23 cellular contexts compared by ENCODE assay signal in genomic region chr2:69621440-69621839, GRCh38. TPM values are rescaled to one million over a fixed set of nuclear protein-coding genes. Genes with fewer than 3 reads are reported as not detected.
DNase-seq lines count a peak whose midpoint lies in the region; ATAC-seq and TF ChIP-seq lines count a peak whose summit lies in the region.
"Had no signal": no experiment of that assay in that cellular context is flagged by ENCODE, and none has a peak within 500 bp of the region (broad histone marks: within the 10 kb centered on the region; RNA-seq: fewer than 3 reads in every experiment).

No MANE protein-coding gene starts in this region.

- peaks cover 88% of the 10 kb centered on the region for H3K4me1 ChIP-seq in CD8-positive, alpha-beta T cell (ENCODE audit: insufficient read depth, low read length)

- H3K9me3 ChIP-seq in CD8-positive, alpha-beta T cell (ENCODE audit: low read length): no peaks in the 10 kb centered on the region
- H3K9me3 ChIP-seq: right atrium auricular region, tibial nerve had no signal

- no peaks in the 10 kb centered on the region for H3K27me3 ChIP-seq in CD8-positive, alpha-beta T cell (ENCODE audit: insufficient read depth, low read length)
- H3K27me3 ChIP-seq: right atrium auricular region, tibial nerve had no signal

- peak overlapping the region; percentile 27 for H3K27ac Mint-ChIP-seq in activated T-cell treated with anti-CD3 and anti-CD28 coated beads, Interleukin-2, amount 50 U/mL, for 24 hours
- peak overlapping the region; percentile 72 for H3K27ac Mint-ChIP-seq in CD8-positive, alpha-beta T cell
- peak overlapping the region; percentile 47 for H3K27ac Mint-ChIP-seq in activated T-helper 1 cell treated with anti-CD3 and anti-CD28 coated beads, Interleukin-12 subunit alpha, Interleukin-12 subunit beta, Interleukin-2, Interleukin-4 antibody, amounts not matched to agents 30 ng/mL and 10 ng/mL and 1 ng/mL, durations not matched to agents 14 hours and 24 hours and 36 hours
- peak overlapping the region; percentile 40 for H3K27ac Mint-ChIP-seq in neural crest cell (ENCODE audit: unreplicated experiment)
- no peak overlapping the region for H3K27ac Mint-ChIP-seq in progenitor cell of endocrine pancreas
- H3K27ac Mint-ChIP-seq: endodermal cell, WTC11 had no signal

- H3K4me1 Mint-ChIP-seq in activated T-cell treated with anti-CD3 and anti-CD28 coated beads, Interleukin-2, amount 50 U/mL, for 24 hours (ENCODE audit: low read depth): peaks cover 17% of the 10 kb centered on the region
- H3K4me1 Mint-ChIP-seq in CD8-positive, alpha-beta T cell (ENCODE audit: low read depth): peaks cover 16% of the 10 kb centered on the region
- peaks cover 20% of the 10 kb centered on the region for H3K4me1 Mint-ChIP-seq in activated T-helper 1 cell treated with anti-CD3 and anti-CD28 coated beads, Interleukin-12 subunit alpha, Interleukin-12 subunit beta, Interleukin-2, Interleukin-4 antibody, amounts not matched to agents 30 ng/mL and 10 ng/mL and 1 ng/mL, durations not matched to agents 14 hours and 24 hours and 36 hours (ENCODE audit: low read depth)
- H3K4me1 Mint-ChIP-seq in neural crest cell (no peaks in the 10 kb centered on the region), progenitor cell of endocrine pancreas (ENCODE audit: low read depth) (peaks cover 6% of the 10 kb centered on the region)
- H3K4me1 Mint-ChIP-seq: endodermal cell, WTC11 had no signal

- POLR2A ChIA-PET in CD8-positive, alpha-beta T cell (lab: Charles Lee): no interaction called here

- H3K4me3 Mint-ChIP-seq in activated T-cell treated with anti-CD3 and anti-CD28 coated beads, Interleukin-2, amount 50 U/mL, for 24 hours: no peak overlapping the region
- peak overlapping the region; percentile 26 for H3K4me3 Mint-ChIP-seq in CD8-positive, alpha-beta T cell
- H3K4me3 Mint-ChIP-seq in activated T-helper 1 cell treated with anti-CD3 and anti-CD28 coated beads, Interleukin-12 subunit alpha, Interleukin-12 subunit beta, Interleukin-2, Interleukin-4 antibody, amounts not matched to agents 30 ng/mL and 10 ng/mL and 1 ng/mL, durations not matched to agents 14 hours and 24 hours and 36 hours: no peak overlapping the region
- no peak overlapping the region for H3K4me3 Mint-ChIP-seq in neural crest cell
- H3K4me3 Mint-ChIP-seq in progenitor cell of endocrine pancreas (ENCODE audit: low read depth): no peak overlapping the region
- H3K4me3 Mint-ChIP-seq: endodermal cell, WTC11 had no signal

- no peak for ATAC-seq in CD8-positive, alpha-beta T cell
- no peak for ATAC-seq in GM19324 (IDR thresholded peaks at IDR 0.05; ENCODE audit: low FRiP score, unreplicated experiment)
- ATAC-seq: esophagus mucosa, K562, WTC11 had no signal

- no peak overlapping the region for H3K27ac ChIP-seq in CD8-positive, alpha-beta T cell (ENCODE audit: low read depth, low read length)
- H3K27ac ChIP-seq: right atrium auricular region, tibial nerve had no signal

- H3K9me3 Mint-ChIP-seq in activated T-cell treated with anti-CD3 and anti-CD28 coated beads, Interleukin-2, amount 50 U/mL, for 24 hours: no peaks in the 10 kb centered on the region
- H3K9me3 Mint-ChIP-seq in CD8-positive, alpha-beta T cell: no peaks in the 10 kb centered on the region
- no peaks in the 10 kb centered on the region for H3K9me3 Mint-ChIP-seq in activated T-helper 1 cell treated with anti-CD3 and anti-CD28 coated beads, Interleukin-12 subunit alpha, Interleukin-12 subunit beta, Interleukin-2, Interleukin-4 antibody, amounts not matched to agents 30 ng/mL and 10 ng/mL and 1 ng/mL, durations not matched to agents 14 hours and 24 hours and 36 hours
- H3K9me3 Mint-ChIP-seq in neural crest cell (no peaks in the 10 kb centered on the region), progenitor cell of endocrine pancreas (ENCODE audit: low read depth) (no peaks in the 10 kb centered on the region)

- no peak for DNase-seq in activated T-cell treated with anti-CD3 and anti-CD28 coated beads, Interleukin-2, amount 50 U/mL, for 24 hours
- no peak for DNase-seq in activated T-cell treated with anti-CD3 and anti-CD28 coated beads, Interleukin-2, amount 50 U/mL, for 48 hours
- no peak for DNase-seq in CD8-positive, alpha-beta T cell
- no peak for DNase-seq in activated T-helper 1 cell treated with anti-CD3 and anti-CD28 coated beads, Interleukin-12 subunit alpha, Interleukin-12 subunit beta, Interleukin-2, Interleukin-4 antibody, amounts not matched to agents 30 ng/mL and 10 ng/mL and 1 ng/mL, durations not matched to agents 14 hours and 24 hours and 36 hours (ENCODE audit: low spot score)
- no peak for DNase-seq in neural crest cell (ENCODE audit: low read depth, low spot score)
- DNase-seq in progenitor cell of endocrine pancreas (ENCODE audit: low spot score, unreplicated experiment): no peak
- no peak for DNase-seq in NCI-H146 treated with DMSO at 0.1 percent for 48 hours (lab: John Stamatoyannopoulos, UW; ENCODE audit: unreplicated experiment)
- DNase-seq: caudate nucleus; COR-L47; DMS53; endodermal cell; H7; NCI-H1092 treated with DMSO at 0.1 percent for 48 hours; NCI-H187; NCI-H2171; stimulated activated CD4-positive, alpha-beta T cell treated with anti-CD3 and anti-CD28 coated beads, Interleukin-1b, Interleukin-23, amount 100 ng/mL, for 48 hours; SW 1271 had no signal

- peaks cover 10% of the 10 kb centered on the region for H3K36me3 Mint-ChIP-seq in activated T-cell treated with anti-CD3 and anti-CD28 coated beads, Interleukin-2, amount 50 U/mL, for 24 hours (ENCODE audit: low read depth)
- H3K36me3 Mint-ChIP-seq in CD8-positive, alpha-beta T cell: peaks cover 12% of the 10 kb centered on the region
- peaks cover 14% of the 10 kb centered on the region for H3K36me3 Mint-ChIP-seq in activated T-helper 1 cell treated with anti-CD3 and anti-CD28 coated beads, Interleukin-12 subunit alpha, Interleukin-12 subunit beta, Interleukin-2, Interleukin-4 antibody, amounts not matched to agents 30 ng/mL and 10 ng/mL and 1 ng/mL, durations not matched to agents 14 hours and 24 hours and 36 hours (ENCODE audit: low read depth)
- peaks cover 5% of the 10 kb centered on the region for H3K36me3 Mint-ChIP-seq in neural crest cell (ENCODE audit: low read depth)
- H3K36me3 Mint-ChIP-seq in progenitor cell of endocrine pancreas (ENCODE audit: insufficient read depth): peaks cover 5% of the 10 kb centered on the region

- H3K36me3 ChIP-seq in CD8-positive, alpha-beta T cell (ENCODE audit: insufficient read depth, low read length): no peaks in the 10 kb centered on the region
- H3K36me3 ChIP-seq: right atrium auricular region, tibial nerve had no signal

- peak overlapping the region; percentile 25 for H3K4me3 ChIP-seq in CD8-positive, alpha-beta T cell (ENCODE audit: low read depth, low read length)
- H3K4me3 ChIP-seq: K562, right atrium auricular region, tibial nerve had no signal

- TF ChIP-seq CTCF in CD8-positive, alpha-beta T cell (IDR thresholded peaks at IDR 0.05): no peak
- no peak for TF ChIP-seq CTCF in neural crest cell (conservative IDR thresholded peaks at IDR 0.05)
- no peak for TF ChIP-seq CTCF in progenitor cell of endocrine pancreas (IDR thresholded peaks at IDR 0.05; ENCODE audit: unreplicated experiment)

- H3K27me3 Mint-ChIP-seq in activated T-cell treated with anti-CD3 and anti-CD28 coated beads, Interleukin-2, amount 50 U/mL, for 24 hours: no peaks in the 10 kb centered on the region
- no peaks in the 10 kb centered on the region for H3K27me3 Mint-ChIP-seq in CD8-positive, alpha-beta T cell (ENCODE audit: low read depth)
- no peaks in the 10 kb centered on the region for H3K27me3 Mint-ChIP-seq in activated T-helper 1 cell treated with anti-CD3 and anti-CD28 coated beads, Interleukin-12 subunit alpha, Interleukin-12 subunit beta, Interleukin-2, Interleukin-4 antibody, amounts not matched to agents 30 ng/mL and 10 ng/mL and 1 ng/mL, durations not matched to agents 14 hours and 24 hours and 36 hours (ENCODE audit: insufficient read depth)
- no peaks in the 10 kb centered on the region for H3K27me3 Mint-ChIP-seq in neural crest cell (ENCODE audit: low read depth)
- no peaks in the 10 kb centered on the region for H3K27me3 Mint-ChIP-seq in progenitor cell of endocrine pancreas

- intact Hi-C loops in CD8-positive, alpha-beta T cell (cut with DNase I, micrococcal nuclease): no loop called here
- intact Hi-C loops in activated T-helper 1 cell treated with anti-CD3 and anti-CD28 coated beads, Interleukin-12 subunit alpha, Interleukin-12 subunit beta, Interleukin-2, Interleukin-4 antibody, amounts not matched to agents 30 ng/mL and 10 ng/mL and 1 ng/mL, durations not matched to agents 14 hours and 24 hours and 36 hours (cut with micrococcal nuclease): no loop called here

- CTCF ChIA-PET in CD8-positive, alpha-beta T cell (lab: Charles Lee): interaction anchor here (0.7 to 2.5 kb wide), 5 partner anchors 11 to 189 kb away, joined by 3 to 12 read pairs (median 3); no protein-coding TSS in a partner anchor

RNA-seq across cellular contexts. Expression of gene AAK1, which starts 22.1 kb away (rescaled TPM):
- total RNA-seq in CD8-positive, alpha-beta T cell: 100 to 1,000 TPM; 156 to 174 TPM
- 89.2 and 94.0 TPM in 2 replicates for total RNA-seq in activated T-helper 1 cell treated with anti-CD3 and anti-CD28 coated beads, Interleukin-12 subunit alpha, Interleukin-12 subunit beta, Interleukin-2, Interleukin-4 antibody, amounts not matched to agents 30 ng/mL and 10 ng/mL and 1 ng/mL, durations not matched to agents 14 hours and 24 hours and 36 hours
- 38.8 and 48.0 TPM in 2 replicates for total RNA-seq in neural crest cell
- 42.5 and 43.4 TPM in 2 replicates for total RNA-seq in progenitor cell of endocrine pancreas
